Comparison of ENCODE assay signal across 23 cellular contexts in genomic region chr2:221874444-221874843, GRCh38.
"Had no signal": no experiment of that assay in that cellular context is flagged by ENCODE, and none has a peak within 500 bp of the region (broad histone marks: within the 10 kb centered on the region; RNA-seq: fewer than 3 reads in every experiment).

No MANE protein-coding gene starts in this region.

- DNase-seq: colonic mucosa; cortex of kidney; effector CD8-positive, alpha-beta T cell; effector memory CD8-positive, alpha-beta T cell; endodermal cell; erythroblast; esophagus squamous epithelium; foreskin fibroblast; foreskin melanocyte; gastrocnemius medialis; glutamatergic neuron; head of caudate nucleus; heart right ventricle; hippocampal formation; left cardiac atrium; left lung; left ventricle myocardium superior; lower lobe of right lung; mesenchymal stem cell; mucosa of descending colon; naive B cell had no signal

- ATAC-seq: effector memory CD8-positive, alpha-beta T cell; esophagus mucosa; gastrocnemius medialis; heart right ventricle; left cardiac atrium; left lung; left ventricle myocardium superior; lower lobe of right lung; mucosa of descending colon had no signal

- H3K27me3 ChIP-seq: colonic mucosa, esophagus squamous epithelium, gastrocnemius medialis, left lung had no signal

- H3K36me3 ChIP-seq: colonic mucosa, esophagus squamous epithelium, gastrocnemius medialis, heart right ventricle, left lung, lower lobe of right lung had no signal

- H3K4me1 ChIP-seq: colonic mucosa, esophagus squamous epithelium, gastrocnemius medialis, heart right ventricle, left lung, lower lobe of right lung had no signal

- H3K9me3 ChIP-seq: colonic mucosa, esophagus squamous epithelium, gastrocnemius medialis, lower lobe of right lung, mucosa of descending colon had no signal

- H3K4me3 ChIP-seq: colonic mucosa, esophagus squamous epithelium, gastrocnemius medialis, heart right ventricle, left lung, lower lobe of right lung, mucosa of descending colon had no signal

- H3K27ac ChIP-seq: colonic mucosa, epithelial cell of prostate, esophagus squamous epithelium, gastrocnemius medialis, heart right ventricle, left lung, lower lobe of right lung had no signal
